Comparison of ENCODE assay signal across 8 cellular contexts in genomic region chr7:38502848-38503247, GRCh38.
"Had no signal": no experiment of that assay in that cellular context is flagged by ENCODE, and none has a peak within 500 bp of the region (broad histone marks: within the 10 kb centered on the region; RNA-seq: fewer than 3 reads in every experiment).

No MANE protein-coding gene starts in this region.

- H3K4me3 ChIP-seq: K562 had no signal

- ATAC-seq: HepG2, K562 had no signal

- H3K36me3 Mint-ChIP-seq: IgD-negative memory B cell had no signal

- H3K27ac ChIP-seq: HL-60 had no signal

- FAIRE-seq: HepG2, HTR-8/SVneo had no signal

- H3K4me3 Mint-ChIP-seq: IgD-negative memory B cell had no signal

- H3K9me3 Mint-ChIP-seq: IgD-negative memory B cell had no signal

- H3K27ac Mint-ChIP-seq: IgD-negative memory B cell had no signal

- DNase-seq: IMR-90, KBM-7, KG1 had no signal

- H3K4me1 Mint-ChIP-seq: IgD-negative memory B cell had no signal
